Comparison of ENCODE assay signal across 17 cellular contexts in the genomic region with DNA sequence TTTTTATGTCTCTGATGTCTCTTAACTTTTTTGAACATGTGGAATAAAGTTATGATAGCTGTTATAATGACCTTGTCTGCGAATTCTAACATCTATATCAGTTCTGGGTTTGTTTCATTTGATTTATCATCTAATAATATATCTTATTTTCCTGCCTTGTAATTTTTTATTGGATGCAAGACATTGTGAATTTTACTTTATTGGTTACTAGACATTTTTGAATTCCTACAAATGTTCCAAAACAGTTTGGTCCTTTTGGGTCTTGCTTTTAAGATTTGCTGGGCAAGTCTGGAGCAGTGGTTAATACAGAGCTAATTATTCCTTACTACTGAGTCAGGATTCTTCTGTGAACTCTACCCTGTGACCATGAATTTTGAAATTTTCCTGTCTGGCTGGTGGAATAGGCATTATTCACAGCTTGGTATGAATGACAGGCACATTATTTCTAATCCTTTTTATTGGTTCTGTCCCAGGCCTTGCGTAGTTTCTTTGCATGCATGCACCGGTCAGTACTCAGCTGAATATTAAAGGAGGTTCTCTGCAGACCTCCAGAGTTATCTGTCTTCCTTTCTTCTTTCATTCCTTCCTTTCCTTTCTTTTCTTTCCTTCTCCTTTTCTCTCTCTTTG. TPM values are rescaled to one million over a fixed set of nuclear protein-coding genes. Genes with fewer than 3 reads are reported as not detected.
DNase-seq lines count a peak whose midpoint lies in the region; ATAC-seq, FAIRE-seq and TF ChIP-seq lines count a peak whose summit lies in the region.
"Had no signal": no experiment of that assay in that cellular context is flagged by ENCODE, and none has a peak within 500 bp of the region (broad histone marks: within the 10 kb centered on the region; RNA-seq: fewer than 3 reads in every experiment).

No MANE protein-coding gene starts in this region.

- H3K4me3 ChIP-seq in A549 (no peak overlapping the region), sigmoid colon (no peak overlapping the region), heart left ventricle (no peak overlapping the region)

- H3K4me3 Mint-ChIP-seq in HFFc6 (peak overlapping the region; percentile 31; the same call in 1 of the 2 replicates), endothelial cell (ENCODE audit: unreplicated experiment) (peak overlapping the region; percentile 1), nephron progenitor cell (no peak overlapping the region)

- DNase-seq in A549 (ENCODE audit: low read depth in 1 of 2, low spot score in 1 of 2) (no peak), HFFc6 (peak; percentile 29), endothelial cell (ENCODE audit: low spot score) (no peak), nephron progenitor cell (no peak), sigmoid colon (no peak), heart left ventricle (no peak)
- no peak for DNase-seq in activated naive CD4-positive, alpha-beta T cell (lab: John Stamatoyannopoulos, UW)
- DNase-seq: CD4-positive, CD25-positive, alpha-beta regulatory T cell; MV-4-11; NCI-H1417 treated with DMSO at 0.1 percent for 48 hours; NCI-H2029 treated with DMSO at 0.1 percent for 48 hours; NCI-H510A treated with DMSO at 0.1 percent for 48 hours; SHP77 treated with DMSO at 0.1 percent for 48 hours had no signal

- peaks cover 44% of the 10 kb centered on the region for H3K4me1 Mint-ChIP-seq in HFFc6 (ENCODE audit: low read depth)
- no peaks in the 10 kb centered on the region for H3K4me1 Mint-ChIP-seq in endothelial cell (ENCODE audit: unreplicated experiment)
- no peaks in the 10 kb centered on the region for H3K4me1 Mint-ChIP-seq in nephron progenitor cell

- H3K27me3 Mint-ChIP-seq in HFFc6 (ENCODE audit: insufficient read depth) = no peaks in the 10 kb centered on the region
- H3K27me3 Mint-ChIP-seq in endothelial cell (ENCODE audit: unreplicated experiment) = peaks cover 2% of the 10 kb centered on the region
- no peaks in the 10 kb centered on the region for H3K27me3 Mint-ChIP-seq in nephron progenitor cell (ENCODE audit: low read depth, poor library complexity)
- H3K27me3 Mint-ChIP-seq: CD4-positive, CD25-positive, alpha-beta regulatory T cell; IgD-negative memory B cell had no signal

- peaks cover 4 to 97% (median 36%) of the 10 kb centered on the region in 4 donors for H3K36me3 ChIP-seq in sigmoid colon
- peaks cover 0 to 100% (median 96%) of the 10 kb centered on the region in 9 donors for H3K36me3 ChIP-seq in heart left ventricle

- peaks cover 20% of the 10 kb centered on the region for H3K4me1 ChIP-seq in A549
- peaks cover 0 to 20% (median 6%) of the 10 kb centered on the region in 4 donors for H3K4me1 ChIP-seq in sigmoid colon
- H3K4me1 ChIP-seq in heart left ventricle = peaks cover 0 to 19% (median 0%) of the 10 kb centered on the region in 12 donors

- WGBS in A549 (ENCODE audit: missing lambda C conversion rate) = 89% methylated on average over 3 of the region's 3 CpGs
- WGBS in sigmoid colon, 2 donors = 97 to 98% methylated on average over 3 of the region's 3 CpGs
- WGBS in heart left ventricle, 4 donors = 97 to 100% (median 98%) methylated on average over 3 of the region's 3 CpGs

- H3K4me2 ChIP-seq in A549 = no peak overlapping the region

- H3K27ac ChIP-seq in A549 (no peak overlapping the region), sigmoid colon (no peak overlapping the region), heart left ventricle (no peak overlapping the region)

- no peaks in the 10 kb centered on the region for H3K27me3 ChIP-seq in sigmoid colon
- no peaks in the 10 kb centered on the region for H3K27me3 ChIP-seq in heart left ventricle

- no peak for ATAC-seq in A549
- ATAC-seq in GM18519 (IDR thresholded peaks at IDR 0.05; ENCODE audit: low FRiP score, unreplicated experiment) = no peak
- ATAC-seq in heart left ventricle = no peak

- H3K9me3 ChIP-seq in A549 (peaks cover 25% of the 10 kb centered on the region), sigmoid colon (peaks cover 0 to 12% (median 0%) of the 10 kb centered on the region in 4 donors), heart left ventricle (peaks cover 0 to 25% (median 14%) of the 10 kb centered on the region in 12 donors)

- TF ChIP-seq EP300 in A549 (IDR thresholded peaks at IDR 0.05) (no peak), sigmoid colon (IDR thresholded peaks at IDR 0.05) (no peak)

- CTCF ChIA-PET in A549 (lab: Yijun Ruan, JAX) = interaction anchor here (0.5 to 1.4 kb wide), 3 partner anchors 9 to 305 kb away, joined by 3 to 4 read pairs (median 4); partner anchors contain the start of gene CUTC

- no peak for TF ChIP-seq POLR2A in A549 (IDR thresholded peaks at IDR 0.05; ENCODE audit: low read length)
- TF ChIP-seq POLR2A in sigmoid colon (IDR thresholded peaks at IDR 0.05) = no peak
- no peak for TF ChIP-seq POLR2A in heart left ventricle (IDR thresholded peaks at IDR 0.05)

- TF ChIP-seq CTCF in A549 (IDR thresholded peaks at IDR 0.05) = no peak
- TF ChIP-seq CTCF in HFFc6 (IDR thresholded peaks at IDR 0.05) = no peak
- TF ChIP-seq CTCF in endothelial cell (IDR thresholded peaks at IDR 0.05; ENCODE audit: unreplicated experiment) = no peak
- no peak for TF ChIP-seq CTCF in nephron progenitor cell (IDR thresholded peaks at IDR 0.05)
- no peak for TF ChIP-seq CTCF in sigmoid colon (IDR thresholded peaks at IDR 0.05)
- TF ChIP-seq CTCF in heart left ventricle (IDR thresholded peaks at IDR 0.05) = no peak

- intact Hi-C loops in sigmoid colon (cut with DNase I) (no loop called here), heart left ventricle (cut with DNase I) (no loop called here)

- FAIRE-seq in A549 (lab: Jason Lieb, UNC) = no peak
- FAIRE-seq: GM12892, RCC 7860 had no signal

- POLR2A ChIA-PET in A549 (lab: Yijun Ruan, JAX) = interaction anchor here (1.6 kb wide), 1 partner anchor 42 kb away, joined by 6 read pairs; the partner anchor contains the start of gene ABCC2

- TF ChIP-seq RAD21 in A549 (conservative IDR thresholded peaks at IDR 0.05 in 1 of 2, IDR thresholded peaks at IDR 0.05 in 1 of 2) = no peak

- H3K36me3 Mint-ChIP-seq in HFFc6 (ENCODE audit: low read depth) (peaks cover 76% of the 10 kb centered on the region), endothelial cell (ENCODE audit: low read depth, unreplicated experiment) (peaks cover 35% of the 10 kb centered on the region), nephron progenitor cell (ENCODE audit: low read depth) (peaks cover 87% of the 10 kb centered on the region)

- peak overlapping the region; percentile 84 for H3K27ac Mint-ChIP-seq in HFFc6
- no peak overlapping the region for H3K27ac Mint-ChIP-seq in endothelial cell (ENCODE audit: unreplicated experiment)
- peak overlapping the region; percentile 77 for H3K27ac Mint-ChIP-seq in nephron progenitor cell
- H3K27ac Mint-ChIP-seq: CD4-positive, CD25-positive, alpha-beta regulatory T cell; IgD-negative memory B cell had no signal

- H3K9me3 Mint-ChIP-seq in HFFc6 (peaks cover 21% of the 10 kb centered on the region), endothelial cell (ENCODE audit: unreplicated experiment) (no peaks in the 10 kb centered on the region), nephron progenitor cell (peaks cover 31% of the 10 kb centered on the region)

TF ChIP-seq in A549, 52 proteins besides CTCF, POLR2A, EP300 and RAD21:
- TF ChIP-seq JUNB (IDR thresholded peaks at IDR 0.05) (no peak), MAFK (IDR thresholded peaks at IDR 0.05; ENCODE audit: partially characterized antibody) (peak; percentile 95)

RNA-seq across cellular contexts. Expression of gene CUTC, which starts 9.0 kb away (rescaled TPM):
- polyA plus RNA-seq in A549 (2011; rRNA removed) (48.3 and 66.5 TPM in 2 replicates), A549 (2017; fragmentation: RNase III; extraction: RNeasy Plus Mini Kit Qiagen cat#74134 plus additional on column Dnase treatment) (44.5 to 48.8 TPM (median 47.6 TPM) in 3 replicates), sigmoid colon (10 to 100 TPM; 16.4 to 21.4 (median 21.0) TPM), heart left ventricle (10 to 100 TPM; 45.2 to 45.6 TPM)
- polyA plus RNA-seq in A549 (2012; cell fraction: cytosol; rRNA removed) = 31.4 and 39.9 TPM in 2 replicates
- polyA plus RNA-seq in A549 (2012; cell fraction: nucleus; rRNA removed) = 13.1 and 26.5 TPM in 2 replicates
- polyA minus RNA-seq in A549 (2011; rRNA and poly(A)+ RNA removed) = 26.6 and 29.3 TPM in 2 replicates
- total RNA-seq in HFFc6 (2021; fragmentation: NEBNext Ultra II Directional; extraction: Animal tissue kit (Norgen Biotek cat#: 25700)) = 10 to 100 TPM; 11.2 to 15.2 (median 12.4) TPM
- total RNA-seq in endothelial cell (ENCODE audit: unreplicated experiment) (13.7 TPM), sigmoid colon (10 to 100 TPM; 29.4 to 30.7 (median 30.0) TPM), heart left ventricle (10 to 100 TPM; 27.0 to 53.2 (median 37.7) TPM)

RNA-seq across cellular contexts. Expression of gene COX15, which starts 9.1 kb away (rescaled TPM):
- polyA plus RNA-seq in A549 (2011; rRNA removed) (54.4 and 54.7 TPM in 2 replicates), A549 (2017; fragmentation: RNase III; extraction: RNeasy Plus Mini Kit Qiagen cat#74134 plus additional on column Dnase treatment) (44.2 to 47.3 TPM (median 45.8 TPM) in 3 replicates), sigmoid colon (10 to 100 TPM; 17.4 to 23.4 (median 18.0) TPM), heart left ventricle (10 to 100 TPM; 17.0 to 19.9 TPM)
- polyA plus RNA-seq in A549 (2012; cell fraction: cytosol; rRNA removed) = 22.2 and 25.1 TPM in 2 replicates
- polyA plus RNA-seq in A549 (2012; cell fraction: nucleus; rRNA removed) = 17.5 and 26.8 TPM in 2 replicates
- polyA minus RNA-seq in A549 (2011; rRNA and poly(A)+ RNA removed) = 24.6 and 25.7 TPM in 2 replicates
- total RNA-seq in HFFc6 (2021; fragmentation: NEBNext Ultra II Directional; extraction: Animal tissue kit (Norgen Biotek cat#: 25700)) = 10 to 100 TPM; 36.7 to 42.1 (median 38.7) TPM
- total RNA-seq in endothelial cell (ENCODE audit: unreplicated experiment) (34.5 TPM), sigmoid colon (10 to 100 TPM; 23.0 to 35.0 (median 27.3) TPM), heart left ventricle (10 to 100 TPM; 28.5 to 45.2 (median 34.7) TPM)

RNA-seq across cellular contexts. Expression of gene ABCC2, which starts 41.4 kb away (rescaled TPM):
- polyA plus RNA-seq in A549 (2011; rRNA removed) (369 and 431 TPM in 2 replicates), A549 (2017; fragmentation: RNase III; extraction: RNeasy Plus Mini Kit Qiagen cat#74134 plus additional on column Dnase treatment) (164 to 192 TPM (median 173 TPM) in 3 replicates), sigmoid colon (1 to 10 TPM in 1 of 3 donors, under 1 TPM in 1, not detected in 1; 0.86 to 1.8 TPM), heart left ventricle (under 1 TPM; 0.11 to 0.21 TPM)
- 170 and 173 TPM in 2 replicates for polyA plus RNA-seq in A549 (2012; cell fraction: cytosol; rRNA removed)
- 487 and 726 TPM in 2 replicates for polyA plus RNA-seq in A549 (2012; cell fraction: nucleus; rRNA removed)
- 358 and 400 TPM in 2 replicates for polyA minus RNA-seq in A549 (2011; rRNA and poly(A)+ RNA removed)
- 1 to 10 TPM in 4 of 6 experiments, under 1 TPM in 2; 0.43 to 1.7 (median 1.1) TPM for total RNA-seq in HFFc6 (2021; fragmentation: NEBNext Ultra II Directional; extraction: Animal tissue kit (Norgen Biotek cat#: 25700))
- total RNA-seq in endothelial cell (ENCODE audit: unreplicated experiment) (1.9 TPM), sigmoid colon (1 to 10 TPM in 3 of 4 donors, under 1 TPM in 1; 0.41 to 3.9 (median 1.3) TPM), heart left ventricle (under 1 TPM in 8 of 9 donors, not detected in 1; 0.08 to 0.72 (median 0.20) TPM)
